In genomic region chr10:121886997-121887622, GRCh38 we compare ENCODE assay signal across 9 cellular contexts. TPM values are rescaled to one million over a fixed set of nuclear protein-coding genes. Genes with fewer than 3 reads are reported as not detected.
DNase-seq lines count a peak whose midpoint lies in the region; ATAC-seq, FAIRE-seq and TF ChIP-seq lines count a peak whose summit lies in the region.
"Had no signal": no experiment of that assay in that cellular context is flagged by ENCODE, and none has a peak within 500 bp of the region (broad histone marks: within the 10 kb centered on the region; RNA-seq: fewer than 3 reads in every experiment).

No MANE protein-coding gene starts in this region.

- H3K27ac ChIP-seq in A549 (no peak overlapping the region), astrocyte (ENCODE audit: low read depth, low read length) (no peak overlapping the region), smooth muscle cell (ENCODE audit: low read depth) (no peak overlapping the region)

- FAIRE-seq in A549 (lab: Jason Lieb, UNC), result peak; percentile 90
- peak; percentile 59 for FAIRE-seq in astrocyte (lab: Jason Lieb, UNC)

- no peak for TF ChIP-seq EP300 in A549 (IDR thresholded peaks at IDR 0.05)

- H3K36me3 ChIP-seq in astrocyte (ENCODE audit: insufficient read depth, low read length) (no peaks in the 10 kb centered on the region), smooth muscle cell (ENCODE audit: low read depth) (no peaks in the 10 kb centered on the region)

- H2AFZ ChIP-seq in astrocyte (ENCODE audit: low read depth, low read length), result no peak overlapping the region
- no peak overlapping the region for H2AFZ ChIP-seq in smooth muscle cell (ENCODE audit: low read depth)

- no peaks in the 10 kb centered on the region for H4K20me1 ChIP-seq in astrocyte (ENCODE audit: insufficient read depth, low read length)
- no peaks in the 10 kb centered on the region for H4K20me1 ChIP-seq in smooth muscle cell (ENCODE audit: low read depth)

- no peaks in the 10 kb centered on the region for H3K36me3 Mint-ChIP-seq in astrocyte (ENCODE audit: low read depth, unreplicated experiment)

- H3K9me3 ChIP-seq in A549, result no peaks in the 10 kb centered on the region
- H3K9me3 ChIP-seq in astrocyte (ENCODE audit: insufficient read depth, low read depth, low read length), result no peaks in the 10 kb centered on the region
- H3K9me3 ChIP-seq in smooth muscle cell (replicated peaks; ENCODE audit: low read depth), result no peaks in the 10 kb centered on the region

- H3K27ac Mint-ChIP-seq in astrocyte (ENCODE audit: unreplicated experiment), result no peak overlapping the region
- H3K27ac Mint-ChIP-seq: stimulated activated naive CD8-positive, alpha-beta T cell treated with anti-CD3 and anti-CD28 coated beads, Interleukin-15, Interleukin-2, amounts not matched to agents 100 ng/mL and 50 ng/mL, for 24 hours had no signal

- H3K79me2 ChIP-seq in astrocyte (ENCODE audit: insufficient read depth, low read length) (no peaks in the 10 kb centered on the region), smooth muscle cell (ENCODE audit: low read depth) (no peaks in the 10 kb centered on the region)

- peak; percentile 97 to 98 for ATAC-seq in A549
- ATAC-seq in GM19455 (IDR thresholded peaks at IDR 0.05; ENCODE audit: unreplicated experiment), result no peak

- H3K4me2 ChIP-seq in A549 (no peak overlapping the region), astrocyte (ENCODE audit: low read length) (no peak overlapping the region), smooth muscle cell (no peak overlapping the region)

- no peaks in the 10 kb centered on the region for H3K4me1 Mint-ChIP-seq in astrocyte (ENCODE audit: low read depth, unreplicated experiment)

- TF ChIP-seq CTCF in A549 (IDR thresholded peaks at IDR 0.05) (peak; percentile 78), GM12873 (IDR thresholded peaks at IDR 0.05; ENCODE audit: insufficient read depth, low read depth, low read length, missing control alignments) (peak; percentile 76), astrocyte (IDR thresholded peaks at IDR 0.05; ENCODE audit: insufficient read depth, low read depth, low read length) (peak; percentile 88), smooth muscle cell (IDR thresholded peaks at IDR 0.05; ENCODE audit: borderline replicate concordance, insufficient read depth, poor library complexity, severe bottlenecking) (peak; percentile 93)

- no peaks in the 10 kb centered on the region for H3K9me3 Mint-ChIP-seq in astrocyte (ENCODE audit: unreplicated experiment)
- H3K9me3 Mint-ChIP-seq: stimulated activated naive CD8-positive, alpha-beta T cell treated with anti-CD3 and anti-CD28 coated beads, Interleukin-15, Interleukin-2, amounts not matched to agents 100 ng/mL and 50 ng/mL, for 24 hours had no signal

- DNase-seq in A549 (ENCODE audit: low read depth in 1 of 2, low spot score in 1 of 2), result peak; percentile 78
- peak; percentile 46 for DNase-seq in HuH-7.5 (ENCODE audit: low spot score)
- peak; percentile 2 for DNase-seq in T follicular helper cell (ENCODE audit: low read depth)
- peak; percentile 35 for DNase-seq in astrocyte (ENCODE audit: low read depth)
- peak in 38 of 51 donors; percentile 1 to 74 (median 24) for DNase-seq in hypothalamus (lab: John Stamatoyannopoulos, UW)
- peak; percentile 3 for DNase-seq in smooth muscle cell (lab: John Stamatoyannopoulos, UW; ENCODE audit: unreplicated experiment)

- CTCF ChIA-PET in A549 (lab: Yijun Ruan, JAX), result interaction anchor here (0.7 to 7.4 kb wide), 21 partner anchors 8 to 948 kb away, joined by 3 to 56 read pairs (median 4); partner anchors contain the start of gene ATE1

- no peak overlapping the region for H3K4me3 ChIP-seq in A549
- no peak overlapping the region for H3K4me3 ChIP-seq in astrocyte (ENCODE audit: insufficient read depth, low read depth, low read length)
- H3K4me3 ChIP-seq in smooth muscle cell, result no peak overlapping the region

- POLR2A ChIA-PET in A549 (lab: Yijun Ruan, JAX), result no interaction called here

- WGBS in A549 (ENCODE audit: missing lambda C conversion rate), result 8% methylated on average over 7 of the region's 7 CpGs
- WGBS in smooth muscle cell (ENCODE audit: low lambda C conversion rate), result 15% methylated on average over 7 of the region's 7 CpGs

- no peak overlapping the region for H3K4me3 Mint-ChIP-seq in astrocyte (ENCODE audit: unreplicated experiment)
- H3K4me3 Mint-ChIP-seq: stimulated activated naive CD8-positive, alpha-beta T cell treated with anti-CD3 and anti-CD28 coated beads, Interleukin-15, Interleukin-2, amounts not matched to agents 100 ng/mL and 50 ng/mL, for 24 hours had no signal

- H3K27me3 ChIP-seq in astrocyte (ENCODE audit: insufficient read depth, low read length) (no peaks in the 10 kb centered on the region), smooth muscle cell (ENCODE audit: low read depth) (no peaks in the 10 kb centered on the region)

- H3K27me3 Mint-ChIP-seq in astrocyte (ENCODE audit: low read depth, unreplicated experiment), result no peaks in the 10 kb centered on the region
- H3K27me3 Mint-ChIP-seq: stimulated activated naive CD8-positive, alpha-beta T cell treated with anti-CD3 and anti-CD28 coated beads, Interleukin-15, Interleukin-2, amounts not matched to agents 100 ng/mL and 50 ng/mL, for 24 hours had no signal

- TF ChIP-seq RAD21 in A549 (conservative IDR thresholded peaks at IDR 0.05 in 1 of 2, IDR thresholded peaks at IDR 0.05 in 1 of 2), result peak; percentile 68 to 75

- H3K9ac ChIP-seq in astrocyte (ENCODE audit: low read length), result no peak overlapping the region
- H3K9ac ChIP-seq in smooth muscle cell (ENCODE audit: low read depth), result no peak overlapping the region

- H3K4me1 ChIP-seq in A549 (peaks cover 9% of the 10 kb centered on the region; the same call in 2 of the 3 replicates), astrocyte (ENCODE audit: insufficient read depth, low read length) (no peaks in the 10 kb centered on the region), smooth muscle cell (ENCODE audit: low read depth) (no peaks in the 10 kb centered on the region)

- no peak for TF ChIP-seq POLR2A in A549 (IDR thresholded peaks at IDR 0.05; ENCODE audit: low read length)

- no peaks in the 10 kb centered on the region for H3F3A ChIP-seq in smooth muscle cell (ENCODE audit: low read depth)

TF ChIP-seq in A549, 52 proteins besides CTCF, POLR2A, EP300 and RAD21:
- peak; percentile 71 for TF ChIP-seq SMC3 (IDR thresholded peaks at IDR 0.05)
- no peak for TF ChIP-seq JUNB (IDR thresholded peaks at IDR 0.05)
- TF ChIP-seq TFCP2L1 (CRISPR knock-in tag; IDR thresholded peaks at IDR 0.05), result no peak
- no peak for TF ChIP-seq FOSL2 (IDR thresholded peaks at IDR 0.05)
- TF ChIP-seq FOSL2 (CRISPR knock-in tag; IDR thresholded peaks at IDR 0.05), result no peak

RNA-seq across cellular contexts. Expression of gene ATE1, which starts 40.7 kb away (rescaled TPM):
- polyA plus RNA-seq in A549 (2011; rRNA removed), result 56.6 and 58.8 TPM in 2 replicates
- 6.8 and 8.2 TPM in 2 replicates for polyA plus RNA-seq in A549 (2012; cell fraction: cytosol; rRNA removed)
- 3.2 and 6.3 TPM in 2 replicates for polyA plus RNA-seq in A549 (2012; cell fraction: nucleus; rRNA removed)
- 23.7 to 27.2 TPM (median 25.0 TPM) in 3 replicates for polyA plus RNA-seq in A549 (2017; fragmentation: RNase III; extraction: RNeasy Plus Mini Kit Qiagen cat#74134 plus additional on column Dnase treatment)
- 59.0 and 61.5 TPM in 2 replicates for polyA minus RNA-seq in A549 (2011; rRNA and poly(A)+ RNA removed)
- 21.1 and 22.6 TPM in 2 replicates for total RNA-seq in astrocyte
- total RNA-seq in smooth muscle cell, result 20.7 and 20.9 TPM in 2 replicates
- 9.1 and 13.6 TPM in 2 replicates for polyA plus RNA-seq in smooth muscle cell

Comparison
In these comparisons a context has a peak if more than half of its experiments do, and no peak if none do; other contexts are left out.
1. DNase-seq: peak in every context shown above with its lines; median percentile 78 in A549; 46 in HuH-7.5; 35 in astrocyte; 24 in hypothalamus; 3 in smooth muscle cell; 2 in T follicular helper cell.